5 cellular contexts compared by ENCODE assay signal in genomic region chr16:74353038-74353437, GRCh38. TPM values are rescaled to one million over a fixed set of nuclear protein-coding genes. Genes with fewer than 3 reads are reported as not detected.
"Had no signal": no experiment of that assay in that cellular context is flagged by ENCODE, and none has a peak within 500 bp of the region (broad histone marks: within the 10 kb centered on the region; RNA-seq: fewer than 3 reads in every experiment).

No MANE protein-coding gene starts in this region.

RNA-seq across cellular contexts. Expression of gene NPIPB15, which starts 23.1 kb away (rescaled TPM):
- total RNA-seq: activated CD8-positive, alpha-beta memory T cell treated with anti-CD3 and anti-CD28 coated beads for 36 hours; activated CD8-positive, alpha-beta memory T cell treated with anti-CD3 and anti-CD28 coated beads, Interleukin-2, amount 10 ng/mL, durations not matched to agents 7 days and 5 days; activated naive CD8-positive, alpha-beta T cell treated with anti-CD3 and anti-CD28 coated beads, Interleukin-2, amount 10 ng/mL, durations not matched to agents 7 days and 5 days; ascending aorta; fibroblast of lung had no signal
